In the genomic region with DNA sequence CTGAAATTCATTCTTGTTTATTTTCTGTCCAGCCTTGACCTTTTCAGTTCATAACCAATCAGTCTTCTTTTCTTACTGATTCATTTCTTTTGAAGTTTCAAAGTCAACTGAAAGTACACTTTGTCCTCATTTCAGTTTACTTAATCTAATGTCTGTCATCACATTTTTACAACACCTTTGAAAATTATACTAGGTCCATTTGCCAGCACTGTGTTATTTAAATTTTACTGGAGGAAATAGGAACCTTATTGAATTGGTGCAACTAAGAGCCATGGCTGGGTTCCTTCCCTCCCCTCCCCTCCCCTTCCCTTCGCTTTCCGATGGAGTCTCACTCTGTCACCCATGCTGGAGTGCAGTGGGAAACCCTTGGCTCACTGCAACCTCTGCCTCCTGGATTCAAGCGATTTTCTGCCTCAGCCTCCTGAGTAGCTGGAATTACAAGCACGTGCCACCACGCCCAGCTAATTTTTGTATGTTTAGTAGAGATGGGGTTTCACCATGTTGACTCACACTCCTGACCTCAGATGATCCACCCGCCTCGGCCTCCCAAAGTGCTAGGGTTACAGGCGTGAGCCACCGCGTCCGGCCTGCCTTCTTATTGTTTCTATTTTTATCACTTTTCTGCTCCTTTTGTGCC, we compare ENCODE assay signal across 1 cellular context.
TF ChIP-seq lines count a peak whose summit lies in the region.

No MANE protein-coding gene starts in this region.

TF ChIP-seq in HepG2, 621 proteins besides CTCF, POLR2A, EP300 and RAD21 (continued from another document and continues in another):
- TF ChIP-seq, protein P1, sequence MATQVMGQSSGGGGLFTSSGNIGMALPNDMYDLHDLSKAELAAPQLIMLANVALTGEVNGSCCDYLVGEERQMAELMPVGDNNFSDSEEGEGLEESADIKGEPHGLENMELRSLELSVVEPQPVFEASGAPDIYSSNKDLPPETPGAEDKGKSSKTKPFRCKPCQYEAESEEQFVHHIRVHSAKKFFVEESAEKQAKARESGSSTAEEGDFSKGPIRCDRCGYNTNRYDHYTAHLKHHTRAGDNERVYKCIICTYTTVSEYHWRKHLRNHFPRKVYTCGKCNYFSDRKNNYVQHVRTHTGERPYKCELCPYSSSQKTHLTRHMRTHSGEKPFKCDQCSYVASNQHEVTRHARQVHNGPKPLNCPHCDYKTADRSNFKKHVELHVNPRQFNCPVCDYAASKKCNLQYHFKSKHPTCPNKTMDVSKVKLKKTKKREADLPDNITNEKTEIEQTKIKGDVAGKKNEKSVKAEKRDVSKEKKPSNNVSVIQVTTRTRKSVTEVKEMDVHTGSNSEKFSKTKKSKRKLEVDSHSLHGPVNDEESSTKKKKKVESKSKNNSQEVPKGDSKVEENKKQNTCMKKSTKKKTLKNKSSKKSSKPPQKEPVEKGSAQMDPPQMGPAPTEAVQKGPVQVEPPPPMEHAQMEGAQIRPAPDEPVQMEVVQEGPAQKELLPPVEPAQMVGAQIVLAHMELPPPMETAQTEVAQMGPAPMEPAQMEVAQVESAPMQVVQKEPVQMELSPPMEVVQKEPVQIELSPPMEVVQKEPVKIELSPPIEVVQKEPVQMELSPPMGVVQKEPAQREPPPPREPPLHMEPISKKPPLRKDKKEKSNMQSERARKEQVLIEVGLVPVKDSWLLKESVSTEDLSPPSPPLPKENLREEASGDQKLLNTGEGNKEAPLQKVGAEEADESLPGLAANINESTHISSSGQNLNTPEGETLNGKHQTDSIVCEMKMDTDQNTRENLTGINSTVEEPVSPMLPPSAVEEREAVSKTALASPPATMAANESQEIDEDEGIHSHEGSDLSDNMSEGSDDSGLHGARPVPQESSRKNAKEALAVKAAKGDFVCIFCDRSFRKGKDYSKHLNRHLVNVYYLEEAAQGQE (IDR thresholded peaks at IDR 0.05; ENCODE audit: borderline replicate concordance in 1 of 2, low read depth in 1 of 2, low read length in 2 of 2), result no peak
- TF ChIP-seq ARNTL (CRISPR knock-in tag; IDR thresholded peaks at IDR 0.05) (0 out of 2 replicates have a peak, but pooled peaks have one; percentile 48), ZNF660 (CRISPR knock-in tag; IDR thresholded peaks at IDR 0.05; ENCODE audit: borderline replicate concordance, low read depth) (no peak), ZSCAN9 (CRISPR knock-in tag; IDR thresholded peaks at IDR 0.05; ENCODE audit: borderline replicate concordance) (0 out of 2 replicates have a peak, but pooled peaks have one; percentile 19), ZHX1 (CRISPR knock-in tag; IDR thresholded peaks at IDR 0.05; ENCODE audit: low read depth) (no peak), KDM5A (IDR thresholded peaks at IDR 0.05; ENCODE audit: borderline replicate concordance, low read length) (no peak), ZFX (CRISPR knock-in tag; IDR thresholded peaks at IDR 0.05; ENCODE audit: low read depth) (peak; percentile 23; the same call in 1 of the 2 replicates), TBX2 (CRISPR knock-in tag; IDR thresholded peaks at IDR 0.05; ENCODE audit: borderline replicate concordance) (peak; percentile 89), TARDBP (CRISPR knock-in tag; IDR thresholded peaks at IDR 0.05) (peak; percentile 58; the same call in 1 of the 2 replicates), HHEX (CRISPR knock-in tag; IDR thresholded peaks at IDR 0.05) (no peak; the same call in 1 of the 2 replicates), MTF1 (CRISPR knock-in tag; IDR thresholded peaks at IDR 0.05) (no peak), MYPOP (CRISPR knock-in tag; IDR thresholded peaks at IDR 0.05) (no peak; the same call in 1 of the 2 replicates), RERE (CRISPR knock-in tag; IDR thresholded peaks at IDR 0.05; ENCODE audit: low read depth) (peak; percentile 48), CHCHD3 (CRISPR knock-in tag; IDR thresholded peaks at IDR 0.05) (no peak)
- TF ChIP-seq, protein P2, sequence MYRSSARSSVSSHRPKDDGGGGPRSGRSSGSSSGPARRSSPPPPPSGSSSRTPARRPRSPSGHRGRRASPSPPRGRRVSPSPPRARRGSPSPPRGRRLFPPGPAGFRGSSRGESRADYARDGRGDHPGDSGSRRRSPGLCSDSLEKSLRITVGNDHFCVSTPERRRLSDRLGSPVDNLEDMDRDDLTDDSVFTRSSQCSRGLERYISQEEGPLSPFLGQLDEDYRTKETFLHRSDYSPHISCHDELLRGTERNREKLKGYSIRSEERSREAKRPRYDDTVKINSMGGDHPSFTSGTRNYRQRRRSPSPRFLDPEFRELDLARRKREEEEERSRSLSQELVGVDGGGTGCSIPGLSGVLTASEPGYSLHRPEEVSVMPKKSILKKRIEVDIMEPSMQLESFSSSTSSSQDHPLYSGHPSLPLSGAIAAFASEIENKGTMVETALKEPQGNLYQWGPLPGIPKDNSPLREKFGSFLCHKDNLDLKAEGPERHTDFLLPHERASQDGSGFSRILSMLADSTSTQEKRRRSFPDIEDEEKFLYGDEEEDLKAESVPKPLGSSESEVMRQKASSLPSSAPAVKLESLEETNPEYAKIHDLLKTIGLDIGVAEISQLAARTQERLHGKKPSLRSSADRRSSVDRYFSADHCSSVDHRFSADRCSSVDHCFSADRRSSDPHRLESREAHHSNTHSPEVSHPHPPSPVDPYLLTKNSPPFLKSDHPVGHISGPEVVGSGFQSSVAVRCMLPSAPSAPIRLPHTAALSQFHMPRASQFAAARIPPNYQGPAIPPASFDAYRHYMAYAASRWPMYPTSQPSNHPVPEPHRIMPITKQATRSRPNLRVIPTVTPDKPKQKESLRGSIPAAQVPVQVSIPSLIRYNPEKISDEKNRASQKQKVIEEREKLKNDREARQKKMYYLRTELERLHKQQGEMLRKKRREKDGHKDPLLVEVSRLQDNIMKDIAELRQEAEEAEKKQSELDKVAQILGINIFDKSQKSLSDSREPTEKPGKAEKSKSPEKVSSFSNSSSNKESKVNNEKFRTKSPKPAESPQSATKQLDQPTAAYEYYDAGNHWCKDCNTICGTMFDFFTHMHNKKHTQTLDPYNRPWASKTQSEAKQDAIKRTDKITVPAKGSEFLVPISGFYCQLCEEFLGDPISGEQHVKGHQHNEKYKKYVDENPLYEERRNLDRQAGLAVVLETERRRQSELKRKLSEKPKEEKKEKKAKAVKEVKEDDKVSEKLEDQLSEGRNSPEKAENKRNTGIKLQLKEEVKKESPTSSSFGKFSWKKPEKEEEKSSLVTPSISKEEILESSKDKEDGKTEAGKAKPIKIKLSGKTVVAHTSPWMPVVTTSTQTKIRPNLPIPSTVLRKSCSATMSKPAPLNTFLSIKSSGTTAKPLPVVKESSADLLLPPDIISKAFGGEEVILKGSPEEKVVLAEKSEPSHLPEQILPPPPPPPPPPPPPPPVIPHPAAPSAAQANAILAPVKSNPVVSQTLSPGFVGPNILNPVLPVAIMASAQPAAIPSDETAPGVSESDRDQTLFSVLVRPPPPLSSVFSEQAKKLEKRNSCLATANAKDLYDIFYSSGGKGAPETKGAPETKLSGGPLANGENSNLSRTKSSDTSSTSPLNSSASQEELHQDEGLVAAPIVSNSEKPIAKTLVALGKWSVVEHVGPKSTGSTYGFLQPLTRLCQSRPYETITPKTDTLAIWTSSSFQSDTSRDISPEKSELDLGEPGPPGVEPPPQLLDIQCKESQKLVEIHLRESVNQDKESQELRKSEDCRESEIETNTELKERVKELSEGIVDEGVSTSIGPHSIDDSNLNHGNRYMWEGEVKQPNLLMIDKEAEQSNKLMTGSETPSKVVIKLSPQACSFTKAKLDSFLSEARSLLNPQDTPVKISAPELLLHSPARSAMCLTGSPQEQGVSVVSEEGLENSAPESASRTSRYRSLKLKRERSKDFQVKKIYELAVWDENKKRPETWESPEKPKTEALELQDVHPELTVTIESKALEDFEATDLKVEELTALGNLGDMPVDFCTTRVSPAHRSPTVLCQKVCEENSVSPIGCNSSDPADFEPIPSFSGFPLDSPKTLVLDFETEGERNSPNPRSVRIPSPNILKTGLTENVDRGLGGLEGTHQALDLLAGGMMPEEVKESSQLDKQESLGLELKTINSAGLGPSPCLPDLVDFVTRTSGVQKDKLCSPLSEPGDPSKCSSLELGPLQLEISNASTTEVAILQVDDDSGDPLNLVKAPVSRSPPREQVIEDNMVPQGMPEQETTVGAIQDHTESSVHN (CRISPR knock-in tag; IDR thresholded peaks at IDR 0.05), result no peak
- TF ChIP-seq, protein P3, sequence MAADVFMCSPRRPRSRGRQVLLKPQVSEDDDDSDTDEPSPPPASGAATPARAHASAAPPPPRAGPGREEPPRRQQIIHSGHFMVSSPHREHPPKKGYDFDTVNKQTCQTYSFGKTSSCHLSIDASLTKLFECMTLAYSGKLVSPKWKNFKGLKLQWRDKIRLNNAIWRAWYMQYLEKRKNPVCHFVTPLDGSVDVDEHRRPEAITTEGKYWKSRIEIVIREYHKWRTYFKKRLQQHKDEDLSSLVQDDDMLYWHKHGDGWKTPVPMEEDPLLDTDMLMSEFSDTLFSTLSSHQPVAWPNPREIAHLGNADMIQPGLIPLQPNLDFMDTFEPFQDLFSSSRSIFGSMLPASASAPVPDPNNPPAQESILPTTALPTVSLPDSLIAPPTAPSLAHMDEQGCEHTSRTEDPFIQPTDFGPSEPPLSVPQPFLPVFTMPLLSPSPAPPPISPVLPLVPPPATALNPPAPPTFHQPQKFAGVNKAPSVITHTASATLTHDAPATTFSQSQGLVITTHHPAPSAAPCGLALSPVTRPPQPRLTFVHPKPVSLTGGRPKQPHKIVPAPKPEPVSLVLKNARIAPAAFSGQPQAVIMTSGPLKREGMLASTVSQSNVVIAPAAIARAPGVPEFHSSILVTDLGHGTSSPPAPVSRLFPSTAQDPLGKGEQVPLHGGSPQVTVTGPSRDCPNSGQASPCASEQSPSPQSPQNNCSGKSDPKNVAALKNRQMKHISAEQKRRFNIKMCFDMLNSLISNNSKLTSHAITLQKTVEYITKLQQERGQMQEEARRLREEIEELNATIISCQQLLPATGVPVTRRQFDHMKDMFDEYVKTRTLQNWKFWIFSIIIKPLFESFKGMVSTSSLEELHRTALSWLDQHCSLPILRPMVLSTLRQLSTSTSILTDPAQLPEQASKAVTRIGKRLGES (CRISPR knock-in tag; IDR thresholded peaks at IDR 0.05; ENCODE audit: borderline replicate concordance), result no peak
- TF ChIP-seq, protein P4, sequence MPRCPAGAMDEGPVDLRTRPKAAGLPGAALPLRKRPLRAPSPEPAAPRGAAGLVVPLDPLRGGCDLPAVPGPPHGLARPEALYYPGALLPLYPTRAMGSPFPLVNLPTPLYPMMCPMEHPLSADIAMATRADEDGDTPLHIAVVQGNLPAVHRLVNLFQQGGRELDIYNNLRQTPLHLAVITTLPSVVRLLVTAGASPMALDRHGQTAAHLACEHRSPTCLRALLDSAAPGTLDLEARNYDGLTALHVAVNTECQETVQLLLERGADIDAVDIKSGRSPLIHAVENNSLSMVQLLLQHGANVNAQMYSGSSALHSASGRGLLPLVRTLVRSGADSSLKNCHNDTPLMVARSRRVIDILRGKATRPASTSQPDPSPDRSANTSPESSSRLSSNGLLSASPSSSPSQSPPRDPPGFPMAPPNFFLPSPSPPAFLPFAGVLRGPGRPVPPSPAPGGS (CRISPR knock-in tag; IDR thresholded peaks at IDR 0.05), result 0 out of 2 replicates have a peak, but pooled peaks have one; percentile 64
